ENCODE assay signal across 18 cellular contexts in genomic region chr20:19813839-19814238, GRCh38. TPM values are rescaled to one million over a fixed set of nuclear protein-coding genes. Genes with fewer than 3 reads are reported as not detected.
DNase-seq lines count a peak whose midpoint lies in the region; ATAC-seq and TF ChIP-seq lines count a peak whose summit lies in the region.
"Had no signal": no experiment of that assay in that cellular context is flagged by ENCODE, and none has a peak within 500 bp of the region (broad histone marks: within the 10 kb centered on the region; RNA-seq: fewer than 3 reads in every experiment).

No MANE protein-coding gene starts in this region.

- no peaks in the 10 kb centered on the region for H3K36me3 Mint-ChIP-seq in activated naive CD4-positive, alpha-beta T cell treated with anti-CD3 and anti-CD28 coated beads for 36 hours (ENCODE audit: low read depth)
- H3K36me3 Mint-ChIP-seq: CD8-positive, alpha-beta T cell; immature natural killer cell had no signal

- peaks cover 2% of the 10 kb centered on the region; the same call in 1 of the 2 replicates for H3K36me3 ChIP-seq in BJ (ENCODE audit: control insufficient read depth, insufficient read depth, low read length)

- no peak overlapping the region for H3K4me3 Mint-ChIP-seq in activated naive CD4-positive, alpha-beta T cell treated with anti-CD3 and anti-CD28 coated beads for 36 hours
- H3K4me3 Mint-ChIP-seq: CD8-positive, alpha-beta T cell; immature natural killer cell had no signal

- CTCF ChIA-PET in BJ (lab: Yijun Ruan, JAX): no interaction called here
- CTCF ChIA-PET in activated naive CD4-positive, alpha-beta T cell treated with anti-CD3 and anti-CD28 coated beads for 36 hours (lab: Charles Lee): interaction anchor here (1.1 kb wide), 1 partner anchor 184 kb away, joined by 3 read pairs; no protein-coding TSS in a partner anchor

- H3K4me3 ChIP-seq in BJ (ENCODE audit: low read depth, low read length): no peak overlapping the region
- H3K4me3 ChIP-seq: K562 had no signal

- intact Hi-C loops in activated naive CD4-positive, alpha-beta T cell treated with anti-CD3 and anti-CD28 coated beads for 36 hours (cut with micrococcal nuclease): no loop called here

- H3K9me3 Mint-ChIP-seq in activated naive CD4-positive, alpha-beta T cell treated with anti-CD3 and anti-CD28 coated beads for 36 hours: peaks cover under 1% of the 10 kb centered on the region
- H3K9me3 Mint-ChIP-seq: CD8-positive, alpha-beta T cell; immature natural killer cell had no signal

- H3K27me3 ChIP-seq in BJ (ENCODE audit: control insufficient read depth, insufficient read depth, low read length): no peaks in the 10 kb centered on the region

- peak; percentile 24 for DNase-seq in BJ (ENCODE audit: low read depth)
- DNase-seq in RPMI7951 (ENCODE audit: low read depth): peak; percentile 26
- DNase-seq in fibroblast of gingiva (ENCODE audit: low read depth): peak; percentile 58
- peak; percentile 25 for DNase-seq in putamen (ENCODE audit: low spot score)
- no peak for DNase-seq in NCI-H1694 treated with DMSO at 0.1 percent for 48 hours (lab: John Stamatoyannopoulos, UW)
- no peak for DNase-seq in activated naive CD4-positive, alpha-beta T cell treated with anti-CD3 and anti-CD28 coated beads for 36 hours
- DNase-seq in left lobe of liver (ENCODE audit: low spot score): no peak
- DNase-seq: activated gamma-delta T cell; CD8-positive, alpha-beta T cell; central memory CD4-positive, alpha-beta T cell; erythroblast; immature natural killer cell; NCI-H2029; NCI-H748 treated with DMSO at 0.1 percent for 48 hours; retina; stimulated activated naive CD4-positive, alpha-beta T cell had no signal

- TF ChIP-seq CTCF in BJ (IDR thresholded peaks at IDR 0.05; ENCODE audit: insufficient read depth, low read depth, low read length): no peak

- POLR2A ChIA-PET in BJ (lab: Charles Lee): no interaction called here

- H3K4me1 Mint-ChIP-seq in activated naive CD4-positive, alpha-beta T cell treated with anti-CD3 and anti-CD28 coated beads for 36 hours (ENCODE audit: low read depth): peaks cover 3% of the 10 kb centered on the region
- H3K4me1 Mint-ChIP-seq: immature natural killer cell had no signal

- peaks cover 8% of the 10 kb centered on the region for H3K27me3 Mint-ChIP-seq in activated naive CD4-positive, alpha-beta T cell treated with anti-CD3 and anti-CD28 coated beads for 36 hours (ENCODE audit: low read depth)

- ATAC-seq in HG02981 (IDR thresholded peaks at IDR 0.05; ENCODE audit: unreplicated experiment): no peak
- ATAC-seq in left lobe of liver: no peak
- ATAC-seq: CD8-positive, alpha-beta T cell; K562 had no signal

- H3K27ac Mint-ChIP-seq in activated naive CD4-positive, alpha-beta T cell treated with anti-CD3 and anti-CD28 coated beads for 36 hours: no peak overlapping the region
- H3K27ac Mint-ChIP-seq: CD8-positive, alpha-beta T cell; immature natural killer cell had no signal

RNA-seq across cellular contexts. Expression of gene RIN2, which starts 55.8 kb away (rescaled TPM):
- polyA plus RNA-seq in BJ (2011; rRNA removed): 25.2 and 29.4 TPM in 2 replicates
- 53.3 and 69.2 TPM in 2 replicates for polyA minus RNA-seq in BJ (2011; rRNA and poly(A)+ RNA removed)
- 61.0 and 62.8 TPM in 2 replicates for total RNA-seq in RPMI7951 (2014; rRNA removed; shearing (Covaris generic))
- total RNA-seq in activated naive CD4-positive, alpha-beta T cell treated with anti-CD3 and anti-CD28 coated beads for 36 hours: not detected
- total RNA-seq in left lobe of liver: 13.8 TPM
- total RNA-seq: CD8-positive, alpha-beta T cell had no signal
- polyA plus RNA-seq: immature natural killer cell, K562 had no signal

Comparison
In these comparisons a context has a peak if more than half of its experiments do, and no peak if none do; other contexts are left out.
1. DNase-seq: peak in BJ (single experiment), RPMI7951 (single experiment), fibroblast of gingiva (single experiment) and putamen (single experiment); none in NCI-H1694 treated with DMSO at 0.1 percent for 48 hours (single experiment), activated naive CD4-positive, alpha-beta T cell treated with anti-CD3 and anti-CD28 coated beads for 36 hours (single experiment) and left lobe of liver (single experiment).
2. RNA of gene RIN2, which starts 55.8 kb away (total RNA-seq): 61.0 to 62.8 TPM in RPMI7951 and 13.8 TPM in left lobe of liver (single experiment); not detected in activated naive CD4-positive, alpha-beta T cell treated with anti-CD3 and anti-CD28 coated beads for 36 hours; every median in the first group is over 10 times any median in the second.